Comparison of ENCODE assay signal across 14 cellular contexts in genomic region chr13:99347335-99347878, GRCh38. TPM values are rescaled to one million over a fixed set of nuclear protein-coding genes. Genes with fewer than 3 reads are reported as not detected.
A peak's percentile ranks its signal among the peaks of the same experiment; 100 is the strongest.
DNase-seq lines count a peak whose midpoint lies in the region; ATAC-seq, FAIRE-seq and TF ChIP-seq lines count a peak whose summit lies in the region.
"Had no signal": no experiment of that assay in that cellular context is flagged by ENCODE, and none has a peak within 500 bp of the region (broad histone marks: within the 10 kb centered on the region; RNA-seq: fewer than 3 reads in every experiment).

No MANE protein-coding gene starts in this region.

- H3K27me3 Mint-ChIP-seq in CD8-positive, alpha-beta memory T cell: peaks cover 0 to 1% of the 10 kb centered on the region in 2 donors
- no peaks in the 10 kb centered on the region for H3K27me3 Mint-ChIP-seq in central memory CD8-positive, alpha-beta T cell

- intact Hi-C loops in Right ventricle myocardium inferior (cut with DNase I) (no loop called here), uterus (cut with DNase I; ENCODE audit: low total_unique reads) (no loop called here)

- H3K9me3 ChIP-seq in CD8-positive, alpha-beta memory T cell (ENCODE audit: low read length): no peaks in the 10 kb centered on the region
- no peaks in the 10 kb centered on the region for H3K9me3 ChIP-seq in uterus
- H3K9me3 ChIP-seq: heart left ventricle, suprapubic skin had no signal

- no peak for TF ChIP-seq POLR2A in uterus (IDR thresholded peaks at IDR 0.05)

- peak overlapping the region; percentile 84 to 99 (median 92) for H3K27ac Mint-ChIP-seq in CD8-positive, alpha-beta memory T cell
- peak overlapping the region; percentile 100 for H3K27ac Mint-ChIP-seq in central memory CD8-positive, alpha-beta T cell (ENCODE audit: low read depth)

- TF ChIP-seq CTCF in uterus (IDR thresholded peaks at IDR 0.05): no peak

- FAIRE-seq in GM19239 (lab: Jason Lieb, UNC): peak; percentile 73

- H3K4me1 Mint-ChIP-seq in CD8-positive, alpha-beta memory T cell: peaks cover 84 to 98% (median 96%) of the 10 kb centered on the region in 3 donors
- H3K4me1 Mint-ChIP-seq in central memory CD8-positive, alpha-beta T cell: peaks cover 82% of the 10 kb centered on the region

- H3K4me1 ChIP-seq in CD8-positive, alpha-beta memory T cell (ENCODE audit: insufficient read depth, low read length): peaks cover 58% of the 10 kb centered on the region
- H3K4me1 ChIP-seq in uterus: no peaks in the 10 kb centered on the region

- no peak for DNase-seq in CD8-positive, alpha-beta memory T cell
- DNase-seq in GM19239 (ENCODE audit: insufficient read length, low spot score) (no peak), Right ventricle myocardium inferior (ENCODE audit: missing footprints) (no peak), uterus (no peak)
- DNase-seq in central memory CD8-positive, alpha-beta T cell (ENCODE audit: low spot score in 2 of 2): no peak
- no peak for DNase-seq in stimulated activated CD4-positive, alpha-beta T cell treated with anti-CD3 and anti-CD28 coated beads, Interleukin-15, amount 100 ng/mL, for 24 hours
- DNase-seq: activated gamma-delta T cell treated with Interleukin-2 at 50 U/mL for 16 hours, heart left ventricle, NCI-H146, NCI-H524 had no signal

- POLR2A ChIA-PET in CD8-positive, alpha-beta memory T cell (lab: Charles Lee): interaction anchor here (0.5 kb wide), 1 partner anchor 115 kb away, joined by 3 read pairs; no protein-coding TSS in a partner anchor

- H3K36me3 ChIP-seq in CD8-positive, alpha-beta memory T cell (ENCODE audit: insufficient read depth, low read length): peaks cover 22% of the 10 kb centered on the region
- H3K36me3 ChIP-seq in uterus: no peaks in the 10 kb centered on the region

- no peaks in the 10 kb centered on the region for H3K9me3 Mint-ChIP-seq in CD8-positive, alpha-beta memory T cell
- H3K9me3 Mint-ChIP-seq in central memory CD8-positive, alpha-beta T cell: no peaks in the 10 kb centered on the region

- H3K36me3 Mint-ChIP-seq in CD8-positive, alpha-beta memory T cell: peaks cover 20 to 83% (median 45%) of the 10 kb centered on the region in 3 donors
- H3K36me3 Mint-ChIP-seq in central memory CD8-positive, alpha-beta T cell (ENCODE audit: insufficient read depth): peaks cover 24% of the 10 kb centered on the region

- CTCF ChIA-PET in CD8-positive, alpha-beta memory T cell (lab: Charles Lee): interaction anchor here (1.2 to 3.2 kb wide), 5 partner anchors 32 to 77 kb away, joined by 3 to 9 read pairs (median 8); no protein-coding TSS in a partner anchor

- no peak overlapping the region for H3K4me3 ChIP-seq in CD8-positive, alpha-beta memory T cell (ENCODE audit: low read length)
- H3K4me3 ChIP-seq in uterus: no peak overlapping the region
- H3K4me3 ChIP-seq: heart left ventricle, suprapubic skin had no signal

- ATAC-seq in HG03159 (IDR thresholded peaks at IDR 0.05; ENCODE audit: unreplicated experiment) (peak; percentile 14), Right ventricle myocardium inferior (no peak), HG02678 (IDR thresholded peaks at IDR 0.05; ENCODE audit: unreplicated experiment) (no peak)
- no peak for ATAC-seq in central memory CD8-positive, alpha-beta T cell (replicated peaks; ENCODE audit: extremely low read depth, poor library complexity, severe bottlenecking)
- ATAC-seq: heart left ventricle had no signal

- peak overlapping the region in 6 of 7 donors; percentile 26 to 73 (median 54) for H3K4me3 Mint-ChIP-seq in CD8-positive, alpha-beta memory T cell
- H3K4me3 Mint-ChIP-seq in central memory CD8-positive, alpha-beta T cell: peak overlapping the region; percentile 50

- H3K27me3 ChIP-seq in CD8-positive, alpha-beta memory T cell (ENCODE audit: insufficient read depth, low read length, poor library complexity, severe bottlenecking): no peaks in the 10 kb centered on the region
- no peaks in the 10 kb centered on the region for H3K27me3 ChIP-seq in uterus
- H3K27me3 ChIP-seq: heart left ventricle, suprapubic skin had no signal

- H3K27ac ChIP-seq in CD8-positive, alpha-beta memory T cell (ENCODE audit: low read depth, low read length): no peak overlapping the region
- H3K27ac ChIP-seq in uterus: no peak overlapping the region
- H3K27ac ChIP-seq: epithelial cell of prostate, heart left ventricle, suprapubic skin had no signal

RNA-seq across cellular contexts. Expression of gene GPR183, which starts 40.2 kb away (rescaled TPM):
- 10 to 100 TPM; 61.5 to 62.8 TPM for total RNA-seq in CD8-positive, alpha-beta memory T cell
- 232 TPM for polyA plus RNA-seq in CD8-positive, alpha-beta memory T cell
- 2.7 TPM for total RNA-seq in Right ventricle myocardium inferior
- total RNA-seq in uterus: 10 to 100 TPM in 1 of 4 donors, 1 to 10 TPM in 3; 2.0 to 10.8 (median 3.8) TPM

Comparison
In these comparisons a context has a peak if more than half of its experiments do, and no peak if none do; other contexts are left out.
1. RNA of gene GPR183, which starts 40.2 kb away (total RNA-seq): 61.5 to 62.8 TPM in CD8-positive, alpha-beta memory T cell; 2.0 to 10.8 TPM in uterus and 2.7 TPM in Right ventricle myocardium inferior (single experiment); every median in the first group is over 4 times any median in the second.